13 cellular contexts compared by ENCODE assay signal in genomic region chr2:47664817-47665216, GRCh38.
A peak's percentile ranks its signal among the peaks of the same experiment; 100 is the strongest.
DNase-seq lines count a peak whose midpoint lies in the region; ATAC-seq, FAIRE-seq and TF ChIP-seq lines count a peak whose summit lies in the region.
"Had no signal": no experiment of that assay in that cellular context is flagged by ENCODE, and none has a peak within 500 bp of the region (broad histone marks: within the 10 kb centered on the region; RNA-seq: fewer than 3 reads in every experiment).

No MANE protein-coding gene starts in this region.

- no peak overlapping the region for H3K14ac ChIP-seq in trophoblast cell (ENCODE audit: low read length)

- H3K9me2 ChIP-seq in SK-N-SH: no peaks in the 10 kb centered on the region

- H2BK5ac ChIP-seq in trophoblast cell (ENCODE audit: low read depth, low read length, poor library complexity): no peak overlapping the region

- H3K9me1 ChIP-seq in K562 (ENCODE audit: control insufficient read depth, insufficient read depth, low read length): no peaks in the 10 kb centered on the region

- no peak overlapping the region for H4K12ac ChIP-seq in trophoblast cell (ENCODE audit: low read depth, low read length)

- H3K23ac ChIP-seq in trophoblast cell (ENCODE audit: low read length): no peak overlapping the region

- H3K79me1 ChIP-seq in trophoblast cell (ENCODE audit: low read length): no peaks in the 10 kb centered on the region

- WGBS in SK-N-SH (ENCODE audit: low lambda C conversion rate): 52% methylated on average over 7 of the region's 7 CpGs
- 1% methylated on average over 7 of the region's 7 CpGs for WGBS in K562 (ENCODE audit: insufficient coverage, low coverage, missing lambda C conversion rate)
- WGBS in trophoblast cell (ENCODE audit: extremely low coverage, insufficient coverage, insufficient read length): no CpG with 5 or more reads among the region's 7 CpGs

- in situ Hi-C loops in K562 (cut with MboI): no loop called here

- H3K4me3 ChIP-seq in SK-N-SH (ENCODE audit: low read depth in 2 of 2, low read length in 1 of 2) (no peak overlapping the region), K562 (no peak overlapping the region), trophoblast cell (ENCODE audit: low read depth, low read length) (no peak overlapping the region)
- H3K4me3 ChIP-seq: heart right ventricle, psoas muscle had no signal

- TF ChIP-seq EP300 in SK-N-SH (IDR thresholded peaks at IDR 0.05; ENCODE audit: borderline replicate concordance in 1 of 2, low read depth in 1 of 2, low read length in 1 of 2) (no peak), K562 (IDR thresholded peaks at IDR 0.05; ENCODE audit: low read length) (no peak)

- no peak for FAIRE-seq in K562 (lab: Jason Lieb, UNC)

- H3K79me2 ChIP-seq in SK-N-SH (ENCODE audit: insufficient read depth) (no peaks in the 10 kb centered on the region), K562 (ENCODE audit: control insufficient read depth, insufficient read depth, low read length) (no peaks in the 10 kb centered on the region), trophoblast cell (ENCODE audit: control insufficient read depth, insufficient read depth, low read length, poor library complexity) (no peaks in the 10 kb centered on the region)

- H3K27ac ChIP-seq in SK-N-SH (ENCODE audit: low read depth in 2 of 2, low read length in 1 of 2): no peak overlapping the region
- no peak overlapping the region for H3K27ac ChIP-seq in K562 (ENCODE audit: extremely low read depth, low read depth, low read length)
- H3K27ac ChIP-seq in trophoblast cell (ENCODE audit: low read depth, low read length): no peak overlapping the region
- H3K27ac ChIP-seq: heart right ventricle, psoas muscle had no signal

- peak; percentile 15; the same call in 1 of the 2 replicates for TF ChIP-seq RAD21 in SK-N-SH (IDR thresholded peaks at IDR 0.05; ENCODE audit: low read length)
- TF ChIP-seq RAD21 in K562 (CRISPR knock-in tag; conservative IDR thresholded peaks at IDR 0.05 in 1 of 2, IDR thresholded peaks at IDR 0.05 in 1 of 2): peak in 1 of 2 experiments; percentile 24; a peak in 2 of 4 replicates

- H3K4me1 ChIP-seq in SK-N-SH (ENCODE audit: control insufficient read depth in 1 of 2, insufficient read depth in 2 of 2, low read depth in 1 of 2, low read length in 1 of 2) (no peaks in the 10 kb centered on the region), K562 (replicated peaks in 1 of 2; ENCODE audit: control insufficient read depth in 2 of 2, insufficient read depth in 2 of 2, low read length in 2 of 2) (no peaks in the 10 kb centered on the region), trophoblast cell (ENCODE audit: control insufficient read depth in 1 of 2, insufficient read depth in 2 of 2, low read length in 2 of 2) (no peaks in the 10 kb centered on the region)
- H3K4me1 ChIP-seq: heart right ventricle, psoas muscle had no signal

- no peaks in the 10 kb centered on the region for H4K20me1 ChIP-seq in SK-N-SH (ENCODE audit: insufficient read depth)
- no peaks in the 10 kb centered on the region for H4K20me1 ChIP-seq in K562 (replicated peaks; ENCODE audit: control insufficient read depth, insufficient read depth, low read length)

- BruUV-seq in K562 (replicated peaks; lab: Mats Ljungman, UMichigan): no TSS peak

- no peak overlapping the region for H2BK120ac ChIP-seq in trophoblast cell (ENCODE audit: insufficient read depth, low read length, poor library complexity)

- intact Hi-C loops in K562 (cut with micrococcal nuclease): no loop called here

- no peak overlapping the region for H4K8ac ChIP-seq in trophoblast cell (ENCODE audit: low read depth, low read length)

- peaks cover 7% of the 10 kb centered on the region; the same call in 1 of the 2 replicates for H3K27me3 ChIP-seq in SK-N-SH (ENCODE audit: insufficient read depth)
- H3K27me3 ChIP-seq in K562 (ENCODE audit: control insufficient read depth in 2 of 2, insufficient read depth in 2 of 2, low read length in 2 of 2): peaks cover 3 to 5% of the 10 kb centered on the region in 2 experiments; a peak in 2 of 5 replicates
- no peaks in the 10 kb centered on the region for H3K27me3 ChIP-seq in trophoblast cell (ENCODE audit: insufficient read depth, low read length)
- H3K27me3 ChIP-seq: heart right ventricle had no signal

- H3K9ac ChIP-seq in SK-N-SH: no peak overlapping the region
- H3K9ac ChIP-seq in K562 (ENCODE audit: insufficient read depth in 1 of 2, low read depth in 2 of 2, low read length in 2 of 2): no peak overlapping the region
- no peak overlapping the region for H3K9ac ChIP-seq in trophoblast cell (ENCODE audit: low read length)

- ATAC-seq in SK-N-SH treated with all-trans-retinoic acid at 6 μM for 48 hours (no peak), K562 (peak; percentile 74), HG02981 (IDR thresholded peaks at IDR 0.05; ENCODE audit: unreplicated experiment) (no peak)
- ATAC-seq: activated CD8-positive, alpha-beta memory T cell treated with anti-CD3 and anti-CD28 coated beads, Interleukin-2, amount 10 ng/mL, durations not matched to agents 7 days and 5 days; heart right ventricle; psoas muscle had no signal

- no peak overlapping the region for H2BK12ac ChIP-seq in trophoblast cell (ENCODE audit: low read length)

- no peak overlapping the region for H3K18ac ChIP-seq in trophoblast cell (ENCODE audit: low read length)

- no peak for TF ChIP-seq POLR2A in K562 (conservative IDR thresholded peaks at IDR 0.05)

- TF ChIP-seq CTCF in SK-N-SH (IDR thresholded peaks at IDR 0.05) (no peak), K562 (IDR thresholded peaks at IDR 0.05 in 2 of 3, conservative IDR thresholded peaks at IDR 0.05 in 1 of 3; ENCODE audit: insufficient read depth in 2 of 3, low read depth in 1 of 3, low read length in 3 of 3) (peak in 1 of 3 experiments; percentile 34; a peak in 2 of 6 replicates)

- H3K36me3 ChIP-seq in SK-N-SH (replicated peaks in 1 of 2; ENCODE audit: control insufficient read depth in 1 of 2, insufficient read depth in 2 of 2, low read length in 1 of 2) (no peaks in the 10 kb centered on the region), K562 (ENCODE audit: control insufficient read depth, insufficient read depth, low read length) (no peaks in the 10 kb centered on the region), trophoblast cell (ENCODE audit: control insufficient read depth in 1 of 2, insufficient read depth in 2 of 2, low read length in 2 of 2) (no peaks in the 10 kb centered on the region)
- H3K36me3 ChIP-seq: heart right ventricle had no signal

- no peaks in the 10 kb centered on the region for H3K9me3 ChIP-seq in SK-N-SH
- no peaks in the 10 kb centered on the region for H3K9me3 ChIP-seq in K562 (replicated peaks; ENCODE audit: control insufficient read depth, insufficient read depth, low read depth, low read length)
- H3K9me3 ChIP-seq in trophoblast cell (ENCODE audit: insufficient read depth, low read depth, low read length): no peaks in the 10 kb centered on the region
- H3K9me3 ChIP-seq: heart right ventricle, psoas muscle had no signal

- POLR2A ChIA-PET in SK-N-SH (lab: Yijun Ruan, JAX): no interaction called here
- POLR2A ChIA-PET in K562 (lab: Yijun Ruan, JAX): no interaction called here

- DNase-seq in SK-N-SH: no peak
- DNase-seq in Kasumi-1 (lab: John Stamatoyannopoulos, UW): peak; percentile 53 to 60
- peak in 1 of 4 experiments; percentile 14 for DNase-seq in K562 (ENCODE audit: extremely low read depth in 1 of 4, low spot score in 3 of 4)
- DNase-seq in trophoblast cell: peak; percentile 45 to 74
- DNase-seq in NCI-H2196 treated with DMSO at 0.1 percent for 48 hours (lab: John Stamatoyannopoulos, UW; ENCODE audit: unreplicated experiment): no peak
- DNase-seq in foreskin melanocyte: no peak
- DNase-seq: activated CD8-positive, alpha-beta memory T cell treated with anti-CD3 and anti-CD28 coated beads, Interleukin-2, amount 10 ng/mL, durations not matched to agents 7 days and 5 days; effector CD8-positive, alpha-beta T cell; heart right ventricle; IMR-90; psoas muscle had no signal

- no peaks in the 10 kb centered on the region for H3F3A ChIP-seq in SK-N-SH (replicated peaks; ENCODE audit: insufficient read depth)

- H3K4me2 ChIP-seq in SK-N-SH: no peak overlapping the region
- H3K4me2 ChIP-seq in K562 (ENCODE audit: insufficient read depth, low read length): no peak overlapping the region
- H3K4me2 ChIP-seq in trophoblast cell (ENCODE audit: low read length): no peak overlapping the region

- CTCF ChIA-PET in SK-N-SH (lab: Yijun Ruan, JAX): interaction anchor here (0.7 kb wide), 1 partner anchor 196 kb away, joined by 3 read pairs; no protein-coding TSS in a partner anchor
- CTCF ChIA-PET in K562 (lab: Yijun Ruan, JAX; ENCODE audit: low intra/inter-chr PET ratio): no interaction called here

- H4K91ac ChIP-seq in trophoblast cell (ENCODE audit: low read depth, low read length): no peak overlapping the region

- H2AK5ac ChIP-seq in trophoblast cell (ENCODE audit: low read length): no peak overlapping the region

- no peak overlapping the region for H3K4ac ChIP-seq in trophoblast cell (ENCODE audit: low read depth, low read length)

- H2AFZ ChIP-seq in SK-N-SH (ENCODE audit: low read depth): no peak overlapping the region
- H2AFZ ChIP-seq in K562 (ENCODE audit: low read depth, low read length): no peak overlapping the region
- no peak overlapping the region for H2AFZ ChIP-seq in trophoblast cell (ENCODE audit: insufficient read depth, low read length, poor library complexity)

TF ChIP-seq in SK-N-SH treated with all-trans-retinoic acid at 6 μM for 48 hours, 23 proteins besides CTCF, POLR2A, EP300 and RAD21 (continues in another document):
- TF ChIP-seq ZC3H10 (CRISPR knock-in tag; IDR thresholded peaks at IDR 0.05): no peak

TF ChIP-seq in K562, 482 proteins besides CTCF, POLR2A, EP300 and RAD21:
- peak; percentile 11 for TF ChIP-seq ZFP36 (IDR thresholded peaks at IDR 0.05; ENCODE audit: low read depth, low read length, partially characterized antibody)
- TF ChIP-seq BRD9 (IDR thresholded peaks at IDR 0.05; ENCODE audit: low read depth, partially characterized antibody): no peak

Comparison
In these comparisons a context has a peak if more than half of its experiments do, and no peak if none do; other contexts are left out.
1. DNase-seq: peak in Kasumi-1 (2 of 2) and trophoblast cell (2 of 2); none in SK-N-SH (single experiment), NCI-H2196 treated with DMSO at 0.1 percent for 48 hours (single experiment) and foreskin melanocyte (single experiment).